1 cellular context compared by ENCODE assay signal in genomic region chr21:43926196-43926595, GRCh38.
TF ChIP-seq lines count a peak whose summit lies in the region.

No MANE protein-coding gene starts in this region.

TF ChIP-seq in H1, 55 proteins besides CTCF, POLR2A, EP300 and RAD21:
- TF ChIP-seq PHF8 (conservative IDR thresholded peaks at IDR 0.05; ENCODE audit: low read depth, low read length) (no peak), RNF2 (IDR thresholded peaks at IDR 0.05; ENCODE audit: borderline replicate concordance, low read depth, low read length, missing control alignments, poor library complexity, severe bottlenecking) (no peak), USF2 (IDR thresholded peaks at IDR 0.05; ENCODE audit: low read length) (no peak), CHD1 (IDR thresholded peaks at IDR 0.05; ENCODE audit: low read depth, low read length) (no peak), RXRA (IDR thresholded peaks at IDR 0.05; ENCODE audit: insufficient read depth, low read depth, low read length) (no peak), EZH2 (IDR thresholded peaks at IDR 0.05; ENCODE audit: low read depth, low read length, severe bottlenecking) (no peak), TBP (IDR thresholded peaks at IDR 0.05; ENCODE audit: low read depth, low read length) (no peak)
